Comparison of ENCODE assay signal across 1 cellular context in genomic region chr5:176416965-176417364, GRCh38.
TF ChIP-seq lines count a peak whose summit lies in the region.

No MANE protein-coding gene starts in this region.

TF ChIP-seq in IMR-90, 13 proteins besides CTCF, POLR2A, EP300 and RAD21:
- no peak for TF ChIP-seq USF2 (IDR thresholded peaks at IDR 0.05; ENCODE audit: low read depth, low read length)
- TF ChIP-seq ELK1 (IDR thresholded peaks at IDR 0.05; ENCODE audit: borderline replicate concordance, low read depth, low read length), result no peak
- TF ChIP-seq FOS (IDR thresholded peaks at IDR 0.05; ENCODE audit: low read depth, low read length), result no peak
- TF ChIP-seq BHLHE40 (IDR thresholded peaks at IDR 0.05; ENCODE audit: low read depth, low read length), result no peak
- TF ChIP-seq SMC3 (IDR thresholded peaks at IDR 0.05; ENCODE audit: low read depth, low read length), result no peak
- no peak for TF ChIP-seq MXI1 (IDR thresholded peaks at IDR 0.05; ENCODE audit: borderline replicate concordance, low read depth, low read length)
- no peak for TF ChIP-seq MAFK (IDR thresholded peaks at IDR 0.05; ENCODE audit: low read depth, low read length)
- no peak for TF ChIP-seq NFE2L2 (IDR thresholded peaks at IDR 0.05; ENCODE audit: low read depth, low read length)
- no peak for TF ChIP-seq CHD1 (IDR thresholded peaks at IDR 0.05; ENCODE audit: low read depth, low read length)
- TF ChIP-seq RCOR1 (IDR thresholded peaks at IDR 0.05; ENCODE audit: insufficient replicate concordance, low read length), result no peak
- no peak for TF ChIP-seq MAZ (IDR thresholded peaks at IDR 0.05; ENCODE audit: borderline replicate concordance, low read depth, low read length)
- TF ChIP-seq CEBPB (IDR thresholded peaks at IDR 0.05; ENCODE audit: low read depth, low read length), result no peak
- no peak for TF ChIP-seq RFX5 (IDR thresholded peaks at IDR 0.05; ENCODE audit: low read depth, low read length)
